Comparison of ENCODE assay signal across 19 cellular contexts in genomic region chr10:78566216-78567135, GRCh38.
DNase-seq lines count a peak whose midpoint lies in the region; ATAC-seq, FAIRE-seq and TF ChIP-seq lines count a peak whose summit lies in the region.
"Had no signal": no experiment of that assay in that cellular context is flagged by ENCODE, and none has a peak within 500 bp of the region (broad histone marks: within the 10 kb centered on the region; RNA-seq: fewer than 3 reads in every experiment).

No MANE protein-coding gene starts in this region.

- no peak overlapping the region for H3K23ac ChIP-seq in trophoblast cell (ENCODE audit: low read length)

- TF ChIP-seq POLR2A in GM12891 (IDR thresholded peaks at IDR 0.05; ENCODE audit: low read depth, low read length) = no peak

- DNase-seq in AG20443 (ENCODE audit: low spot score) (peak; percentile 49), M059J (ENCODE audit: low read depth) (peak; percentile 30), fibroblast of gingiva (ENCODE audit: low read depth) (peak; percentile 4), trophoblast cell (peak in 1 of 2 donors; percentile 34), left lobe of liver (ENCODE audit: low spot score) (no peak), posterior vena cava (ENCODE audit: low spot score) (no peak), GOT3 (lab: John Stamatoyannopoulos, UW) (no peak), GM12891 (ENCODE audit: insufficient read length, low spot score) (no peak)
- DNase-seq: activated CD4-positive, alpha-beta T cell treated with anti-CD3 and anti-CD28 coated beads, Interleukin-2, amount 10 ng/mL, durations not matched to agents 7 days and 5 days; activated gamma-delta T cell treated with Interleukin-2 at 50 U/mL for 16 hours; cortex of kidney; NCI-H1694; NCI-H226; pancreas; stimulated activated CD4-positive, alpha-beta T cell treated with anti-CD3 and anti-CD28 coated beads, Interleukin-4, amount 100 ng/mL, for 1 hour; SW 1271 had no signal

- FAIRE-seq in GM12891 (lab: Jason Lieb, UNC) = no peak
- FAIRE-seq: G401.6, GM12878, pancreas had no signal

- H4K91ac ChIP-seq in trophoblast cell (ENCODE audit: low read depth, low read length) = peak overlapping the region; percentile 90

- peak overlapping the region; percentile 45 for H2AFZ ChIP-seq in trophoblast cell (ENCODE audit: insufficient read depth, low read length, poor library complexity)

- H4K8ac ChIP-seq in trophoblast cell (ENCODE audit: low read depth, low read length) = peak overlapping the region; percentile 51

- no peaks in the 10 kb centered on the region for H3K36me3 ChIP-seq in trophoblast cell (ENCODE audit: control insufficient read depth in 1 of 2, insufficient read depth in 2 of 2, low read length in 2 of 2)
- H3K36me3 ChIP-seq: pancreas had no signal

- H3K27ac ChIP-seq in trophoblast cell (ENCODE audit: low read depth, low read length) = peak overlapping the region; percentile 93
- H3K27ac ChIP-seq: epithelial cell of prostate, pancreas had no signal

- no peak overlapping the region for H3K9ac ChIP-seq in trophoblast cell (ENCODE audit: low read length)

- H3K14ac ChIP-seq in trophoblast cell (ENCODE audit: low read length) = peak overlapping the region; percentile 82

- H4K12ac ChIP-seq in trophoblast cell (ENCODE audit: low read depth, low read length) = no peak overlapping the region

- peak overlapping the region; percentile 90 for H2BK120ac ChIP-seq in trophoblast cell (ENCODE audit: insufficient read depth, low read length, poor library complexity)

- H3K79me2 ChIP-seq in trophoblast cell (ENCODE audit: control insufficient read depth, insufficient read depth, low read length, poor library complexity) = peaks cover 4% of the 10 kb centered on the region

- H2BK12ac ChIP-seq in trophoblast cell (ENCODE audit: low read length) = peak overlapping the region; percentile 74

- no peak overlapping the region for H3K4ac ChIP-seq in trophoblast cell (ENCODE audit: low read depth, low read length)

- no peak overlapping the region for H3K18ac ChIP-seq in trophoblast cell (ENCODE audit: low read length)

- peak overlapping the region; percentile 94 for H2BK5ac ChIP-seq in trophoblast cell (ENCODE audit: low read depth, low read length, poor library complexity)

- no peak overlapping the region for H3K4me3 ChIP-seq in trophoblast cell (ENCODE audit: low read depth, low read length)
- H3K4me3 ChIP-seq: GM12878, pancreas had no signal

- H3K9me3 ChIP-seq in trophoblast cell (ENCODE audit: insufficient read depth, low read depth, low read length) = no peaks in the 10 kb centered on the region
- H3K9me3 ChIP-seq: pancreas had no signal

- H3K79me1 ChIP-seq in trophoblast cell (ENCODE audit: low read length) = peaks cover 52% of the 10 kb centered on the region

- H3K4me1 ChIP-seq in trophoblast cell (ENCODE audit: control insufficient read depth in 1 of 2, insufficient read depth in 2 of 2, low read length in 2 of 2) = peaks cover 33 to 43% of the 10 kb centered on the region in 2 experiments
- H3K4me1 ChIP-seq: pancreas had no signal

- H2AK5ac ChIP-seq in trophoblast cell (ENCODE audit: low read length) = peak overlapping the region; percentile 66

- no CpG with 5 or more reads among the region's 10 CpGs for WGBS in trophoblast cell (ENCODE audit: extremely low coverage, insufficient coverage, insufficient read length)

- no peaks in the 10 kb centered on the region for H3K27me3 ChIP-seq in trophoblast cell (ENCODE audit: insufficient read depth, low read length)
- H3K27me3 ChIP-seq: pancreas had no signal

- intact Hi-C loops in posterior vena cava (cut with DNase I) = loop anchor here in 1 of 2 donors (1.0 kb wide), 1 partner anchor 24 kb away; no protein-coding TSS in a partner anchor

- H3K4me2 ChIP-seq in trophoblast cell (ENCODE audit: low read length) = peak overlapping the region; percentile 35

- no peak for ATAC-seq in left lobe of liver
- ATAC-seq: GM12878, pancreas had no signal

TF ChIP-seq in GM12891, 5 proteins besides CTCF, POLR2A, EP300 and RAD21:
- TF ChIP-seq PAX5 (IDR thresholded peaks at IDR 0.05; ENCODE audit: insufficient read depth, low read length, severe bottlenecking) = no peak
- TF ChIP-seq POU2F2 (IDR thresholded peaks at IDR 0.05; ENCODE audit: low read depth, low read length) = no peak
- TF ChIP-seq POLR2AphosphoS5 (IDR thresholded peaks at IDR 0.05; ENCODE audit: low read depth, low read length) = no peak
- TF ChIP-seq TAF1 (IDR thresholded peaks at IDR 0.05; ENCODE audit: low read depth, low read length) = no peak
- TF ChIP-seq SPI1 (IDR thresholded peaks at IDR 0.05; ENCODE audit: low read depth, low read length) = no peak
TF ChIP-seq in GM12891: peak in this region for 0.

Comparison
In these comparisons a context has a peak if more than half of its experiments do, and no peak if none do; other contexts are left out.
1. DNase-seq: peak in AG20443 (single experiment), M059J (single experiment) and fibroblast of gingiva (single experiment); none in left lobe of liver (single experiment), posterior vena cava (single experiment), GOT3 (single experiment) and GM12891 (single experiment).